ENCODE assay signal across 17 cellular contexts in genomic region chr22:22125579-22126468, GRCh38.
DNase-seq lines count a peak whose midpoint lies in the region; ATAC-seq and TF ChIP-seq lines count a peak whose summit lies in the region.
"Had no signal": no experiment of that assay in that cellular context is flagged by ENCODE, and none has a peak within 500 bp of the region (broad histone marks: within the 10 kb centered on the region; RNA-seq: fewer than 3 reads in every experiment).

No MANE protein-coding gene starts in this region.

- RAD21 ChIA-PET in HCT116 (lab: Charles Lee; ENCODE audit: low non-redundant PET in 1 of 2, low total read pairs in 2 of 2, uncharacterized antibody in 2 of 2, unreplicated experiment in 2 of 2) = no interaction called here

- ATAC-seq in DND-41 (ENCODE audit: insufficient read depth, low read depth) (peak; percentile 88), HCT116 (peak; percentile 52), T-helper 17 cell (no peak)

- no peaks in the 10 kb centered on the region for H4K20me1 ChIP-seq in DND-41 (ENCODE audit: insufficient read depth, low read length)
- H4K20me1 ChIP-seq in HCT116 (ENCODE audit: insufficient read depth) = no peaks in the 10 kb centered on the region

- no peak overlapping the region for H3K27ac ChIP-seq in DND-41 (ENCODE audit: low read length)
- H3K27ac ChIP-seq in HCT116 (ENCODE audit: low read depth, low read length) = no peak overlapping the region
- no peak overlapping the region for H3K27ac ChIP-seq in mesenchymal stem cell (ENCODE audit: low read length, poor library complexity, severe bottlenecking)
- H3K27ac ChIP-seq: C4-2B, KMS-11 had no signal

- no peak overlapping the region for H3K4me3 ChIP-seq in DND-41 (ENCODE audit: low read depth in 1 of 2, low read length in 2 of 2)
- no peak overlapping the region for H3K4me3 ChIP-seq in HCT116 (replicated peaks in 1 of 2; ENCODE audit: low read depth in 1 of 2, low read length in 2 of 2)
- no peak overlapping the region for H3K4me3 ChIP-seq in mesenchymal stem cell (ENCODE audit: insufficient read depth in 1 of 2, low read depth in 1 of 2, low read length in 2 of 2)

- no peaks in the 10 kb centered on the region for H3K79me1 ChIP-seq in mesenchymal stem cell (replicated peaks; ENCODE audit: low read length, poor library complexity, severe bottlenecking)

- H3K9me3 ChIP-seq in DND-41 (ENCODE audit: insufficient read depth, low read length, severe bottlenecking) (no peaks in the 10 kb centered on the region), HCT116 (ENCODE audit: control insufficient read depth in 1 of 2, insufficient read depth in 1 of 2, low read depth in 1 of 2, low read length in 2 of 2) (no peaks in the 10 kb centered on the region), T-helper 17 cell (ENCODE audit: control insufficient read depth, low read length, poor library complexity, severe bottlenecking) (no peaks in the 10 kb centered on the region), mesenchymal stem cell (ENCODE audit: control insufficient read depth, low read length) (no peaks in the 10 kb centered on the region)
- H3K9me3 ChIP-seq: SK-N-SH had no signal

- BruUV-seq in HCT116 (replicated peaks; lab: Mats Ljungman, UMichigan) = no TSS peak

- H3K27ac Mint-ChIP-seq in T-helper 17 cell = peak overlapping the region; percentile 39

- TF ChIP-seq POLR2A in HCT116 (IDR thresholded peaks at IDR 0.05; ENCODE audit: borderline replicate concordance, extremely low read depth, insufficient read depth, insufficient read length) = no peak

- H2BK120ac ChIP-seq in mesenchymal stem cell (ENCODE audit: low read depth, low read length) = no peak overlapping the region

- no peak overlapping the region for H2BK15ac ChIP-seq in mesenchymal stem cell (ENCODE audit: low read depth, poor library complexity, severe bottlenecking)

- peaks cover 2% of the 10 kb centered on the region for H3K4me1 Mint-ChIP-seq in T-helper 17 cell

- no peak overlapping the region for H2AK5ac ChIP-seq in mesenchymal stem cell (ENCODE audit: low read length, severe bottlenecking)

- no peak overlapping the region for H3K4ac ChIP-seq in mesenchymal stem cell (ENCODE audit: low read depth in 1 of 2, low read length in 2 of 2)

- peaks cover 12% of the 10 kb centered on the region for H3K4me1 ChIP-seq in DND-41 (ENCODE audit: insufficient read depth, low read length)
- H3K4me1 ChIP-seq in HCT116 (ENCODE audit: control insufficient read depth in 1 of 2, insufficient read depth in 2 of 2, low read length in 2 of 2) = no peaks in the 10 kb centered on the region
- peaks cover 5% of the 10 kb centered on the region for H3K4me1 ChIP-seq in mesenchymal stem cell (ENCODE audit: control insufficient read depth, insufficient read depth, low read depth, low read length)

- no peak overlapping the region for H2BK12ac ChIP-seq in mesenchymal stem cell (ENCODE audit: low read length in 2 of 2)

- H3K36me3 ChIP-seq in DND-41 (ENCODE audit: insufficient read depth, low read length) = no peaks in the 10 kb centered on the region
- no peaks in the 10 kb centered on the region for H3K36me3 ChIP-seq in HCT116 (ENCODE audit: control insufficient read depth in 1 of 2, insufficient read depth in 2 of 2, low read length in 2 of 2)
- H3K36me3 ChIP-seq in mesenchymal stem cell (ENCODE audit: control insufficient read depth in 1 of 2, insufficient read depth in 2 of 2, low read depth in 1 of 2, low read length in 2 of 2) = no peaks in the 10 kb centered on the region

- no peak overlapping the region for H4K8ac ChIP-seq in mesenchymal stem cell (ENCODE audit: low read length)

- H3K27me3 Mint-ChIP-seq in T-helper 17 cell = peaks cover 43% of the 10 kb centered on the region

- no peaks in the 10 kb centered on the region for H3K9me2 ChIP-seq in HCT116 (ENCODE audit: insufficient read depth)
- H3K9me2 ChIP-seq: SK-N-SH had no signal

- H3K4me2 ChIP-seq in DND-41 (ENCODE audit: insufficient read depth, low read length) (peak overlapping the region; percentile 41), HCT116 (ENCODE audit: low read length) (no peak overlapping the region), mesenchymal stem cell (ENCODE audit: low read length, poor library complexity, severe bottlenecking) (no peak overlapping the region)
- H3K4me2 ChIP-seq: KMS-11, SK-N-SH had no signal

- H3K14ac ChIP-seq in mesenchymal stem cell (ENCODE audit: low read length in 2 of 2) = no peak overlapping the region

- peak; percentile 57 for DNase-seq in DND-41
- no peak for DNase-seq in HCT116 (ENCODE audit: low read depth, low spot score)
- DNase-seq in T-helper 17 cell = no peak
- DNase-seq in mesenchymal stem cell = no peak
- no peak for DNase-seq in stimulated activated naive CD4-positive, alpha-beta T cell treated with Interleukin-2 at 50 U/mL for 16 hours (lab: John Stamatoyannopoulos, UW)
- DNase-seq in NCI-H774 (lab: John Stamatoyannopoulos, UW) = no peak
- no peak for DNase-seq in GM03348 (ENCODE audit: low spot score)
- DNase-seq: AML-193; DMS79; NCI-H1417; NCI-H187; NK-92 treated with Interleukin-12 subunit alpha and Interleukin-12 subunit beta, amount 100 ng/mL, for 24 hours; OCI-M1; SHP77; SK-N-SH had no signal

- H3K79me2 ChIP-seq in DND-41 (ENCODE audit: insufficient read depth, low read length) = no peaks in the 10 kb centered on the region
- H3K79me2 ChIP-seq in HCT116 (ENCODE audit: insufficient read depth, low read length) = no peaks in the 10 kb centered on the region

- H3K4me3 Mint-ChIP-seq in T-helper 17 cell = no peak overlapping the region

- 78% methylated on average over 24 of the region's 24 CpGs for WGBS in mesenchymal stem cell

- CTCF ChIA-PET in HCT116 (lab: Charles Lee) = no interaction called here

- H4K91ac ChIP-seq in mesenchymal stem cell (ENCODE audit: low read length) = peak overlapping the region; percentile 39

- no peak overlapping the region for H2AFZ ChIP-seq in DND-41 (ENCODE audit: low read depth, low read length)
- H2AFZ ChIP-seq in HCT116 (ENCODE audit: low read depth, low read length, poor library complexity, severe bottlenecking) = no peak overlapping the region
- no peak overlapping the region for H2AFZ ChIP-seq in mesenchymal stem cell (ENCODE audit: low read depth, low read length)

- H3K9ac ChIP-seq in DND-41 (ENCODE audit: low read depth, low read length) (no peak overlapping the region), HCT116 (ENCODE audit: low read length) (no peak overlapping the region), mesenchymal stem cell (ENCODE audit: low read length) (no peak overlapping the region)
- H3K9ac ChIP-seq: KMS-11, SK-N-SH had no signal

- H3K36me3 Mint-ChIP-seq in T-helper 17 cell (ENCODE audit: low read depth) = no peaks in the 10 kb centered on the region

- TF ChIP-seq CTCF in DND-41 (IDR thresholded peaks at IDR 0.05; ENCODE audit: borderline replicate concordance, extremely low read depth, low read length, poor library complexity, severe bottlenecking) (no peak), HCT116 (IDR thresholded peaks at IDR 0.05 in 2 of 3, conservative IDR thresholded peaks at IDR 0.05 in 1 of 3; ENCODE audit: borderline replicate concordance in 1 of 3, insufficient read depth in 1 of 3, low read depth in 2 of 3, low read length in 2 of 3) (peak in 1 of 3 experiments; percentile 16; a peak in 1 of 6 replicates)

- no peak overlapping the region for H2BK5ac ChIP-seq in mesenchymal stem cell (ENCODE audit: low read depth, low read length, poor library complexity, severe bottlenecking)

- H3K23ac ChIP-seq in mesenchymal stem cell (ENCODE audit: low read length in 2 of 2) = no peak overlapping the region

- H3K18ac ChIP-seq in mesenchymal stem cell (ENCODE audit: low read depth in 1 of 2, low read length in 2 of 2) = no peak overlapping the region

- H3K27me3 ChIP-seq in DND-41 (ENCODE audit: insufficient read depth, low read length, poor library complexity) (peaks cover 54% of the 10 kb centered on the region), HCT116 (ENCODE audit: insufficient read depth, low read length) (peaks cover 7% of the 10 kb centered on the region; the same call in 1 of the 2 replicates), mesenchymal stem cell (ENCODE audit: control insufficient read depth in 1 of 2, insufficient read depth in 1 of 2, low read length in 2 of 2) (peaks cover 16 to 22% of the 10 kb centered on the region in 2 experiments)

- POLR2A ChIA-PET in HCT116 (lab: Charles Lee) = no interaction called here

- intact Hi-C loops in HCT116 (cut with micrococcal nuclease) = no loop called here

- no peak for TF ChIP-seq RAD21 in HCT116 (IDR thresholded peaks at IDR 0.05; ENCODE audit: low read depth)

TF ChIP-seq in HCT116, 20 proteins besides CTCF, POLR2A, EP300 and RAD21:
- TF ChIP-seq JUND (IDR thresholded peaks at IDR 0.05) (no peak), ZBTB33 (IDR thresholded peaks at IDR 0.05; ENCODE audit: extremely low read depth, insufficient replicate concordance, low read length) (no peak), ZFX (IDR thresholded peaks at IDR 0.05) (no peak), ATF3 (IDR thresholded peaks at IDR 0.05) (no peak), ELF1 (IDR thresholded peaks at IDR 0.05; ENCODE audit: borderline replicate concordance, low read depth) (no peak), SRF (IDR thresholded peaks at IDR 0.05; ENCODE audit: low read depth) (no peak), SP1 (IDR thresholded peaks at IDR 0.05; ENCODE audit: low read depth) (no peak), YY1 (IDR thresholded peaks at IDR 0.05; ENCODE audit: extremely low read depth, insufficient replicate concordance, low read depth, low read length) (no peak)
TF ChIP-seq in HCT116: peak in this region for 0.
